ENCODE assay signal across 26 cellular contexts in genomic region chr22:27132896-27133500, GRCh38.
DNase-seq lines count a peak whose midpoint lies in the region; ATAC-seq, FAIRE-seq and TF ChIP-seq lines count a peak whose summit lies in the region.
"Had no signal": no experiment of that assay in that cellular context is flagged by ENCODE, and none has a peak within 500 bp of the region (broad histone marks: within the 10 kb centered on the region; RNA-seq: fewer than 3 reads in every experiment).

No MANE protein-coding gene starts in this region.

- H4K20me1 ChIP-seq in endothelial cell of umbilical vein (replicated peaks; ENCODE audit: control insufficient read depth, extremely low read depth, insufficient read depth, low read length) = no peaks in the 10 kb centered on the region

- ATAC-seq in esophagus mucosa (no peak), GM19324 (IDR thresholded peaks at IDR 0.05; ENCODE audit: low FRiP score, unreplicated experiment) (no peak), GM18868 (IDR thresholded peaks at IDR 0.05; ENCODE audit: unreplicated experiment) (no peak)
- ATAC-seq: activated T-cell treated with anti-CD3 and anti-CD28 coated beads, Interleukin-2, amount 50 U/mL, for 72 hours; effector memory CD8-positive, alpha-beta T cell; gastroesophageal sphincter; GM23338; lower lobe of right lung had no signal

- BruUV-seq in endothelial cell of umbilical vein (replicated peaks; lab: Mats Ljungman, UMichigan) = no TSS peak

- DNase-seq in SIG-M5 treated with dmso at 0.1 percent for 504 hours (lab: John Stamatoyannopoulos, UW; ENCODE audit: unreplicated experiment) = peak; percentile 23
- no peak for DNase-seq in SIG-M5 (lab: John Stamatoyannopoulos, UW)
- DNase-seq in SKM-1 treated with dmso at 0.1 percent for 144 hours (lab: John Stamatoyannopoulos, UW; ENCODE audit: unreplicated experiment) = peak; percentile 36
- DNase-seq in endothelial cell of umbilical vein (ENCODE audit: low read depth, low spot score) = no peak
- DNase-seq in hypothalamus (lab: John Stamatoyannopoulos, UW) = no peak
- DNase-seq: 8988T; activated CD4-positive, alpha-beta T cell treated with anti-CD3 and anti-CD28 coated beads for 4 hours; activated naive CD4-positive, alpha-beta T cell treated with anti-CD3 and anti-CD28 coated beads, Interleukin-2, amount 10 ng/mL, durations not matched to agents 7 days and 5 days; activated T-cell treated with anti-CD3 and anti-CD28 coated beads, Interleukin-2, amount 50 U/mL, for 72 hours; anterior cingulate cortex; COR-L47; effector memory CD8-positive, alpha-beta T cell; lower lobe of right lung; NCI-H1436; NCI-H510A; NK-92 treated with Interleukin-12 subunit alpha and Interleukin-12 subunit beta, amount 100 ng/mL, for 24 hours; stimulated activated CD4-positive, alpha-beta T cell treated with anti-CD3 and anti-CD28 coated beads, Interleukin-12 subunit alpha, Interleukin-12 subunit beta, amount 100 ng/mL, for 4 hours; stimulated activated CD4-positive, alpha-beta T cell treated with anti-CD3 and anti-CD28 coated beads, Interleukin-4, amount 100 ng/mL, for 4 hours; T-helper 1 cell; tibial artery had no signal

- TF ChIP-seq POLR2A in endothelial cell of umbilical vein (IDR thresholded peaks at IDR 0.05; ENCODE audit: low read depth, low read length) = no peak

- no peak overlapping the region for H2AFZ ChIP-seq in endothelial cell of umbilical vein (ENCODE audit: low read depth, low read length)
- H2AFZ ChIP-seq: GM23338 had no signal

- no peaks in the 10 kb centered on the region for H3K36me3 ChIP-seq in endothelial cell of umbilical vein (ENCODE audit: control insufficient read depth in 2 of 2, extremely low read depth in 1 of 2, insufficient read depth in 2 of 2, low read length in 2 of 2)
- H3K36me3 ChIP-seq: gastroesophageal sphincter, lower lobe of right lung, tibial artery had no signal

- dilution Hi-C loops in endothelial cell of umbilical vein (cut with MboI; ENCODE audit: extremely low pct_ligation_motif_present, low sequenced_read_pairs) = no loop called here

- peaks cover 30% of the 10 kb centered on the region for H3K4me1 ChIP-seq in endothelial cell of umbilical vein (ENCODE audit: control insufficient read depth, extremely low read depth, insufficient read depth, low read length)

- no peak overlapping the region for H3K27ac ChIP-seq in endothelial cell of umbilical vein (ENCODE audit: insufficient read depth, low read depth, low read length)
- H3K27ac ChIP-seq: tibial artery had no signal

- H3K4me2 ChIP-seq in endothelial cell of umbilical vein (ENCODE audit: insufficient read depth, low read length) = no peak overlapping the region
- H3K4me2 ChIP-seq: GM23338 had no signal

- H3K9me1 ChIP-seq in endothelial cell of umbilical vein (replicated peaks; ENCODE audit: control insufficient read depth, extremely low read depth, insufficient read depth, low read length) = no peaks in the 10 kb centered on the region

- TF ChIP-seq CTCF in endothelial cell of umbilical vein (IDR thresholded peaks at IDR 0.05; ENCODE audit: extremely low read depth in 1 of 2, insufficient read depth in 1 of 2, low read depth in 1 of 2, low read length in 2 of 2) = no peak

- FAIRE-seq in endothelial cell of umbilical vein (lab: Jason Lieb, UNC) = peak; percentile 18
- FAIRE-seq: GM19239 had no signal

- POLR2A ChIA-PET in endothelial cell of umbilical vein (lab: Charles Lee) = no interaction called here

- no peak overlapping the region for H3K4me3 ChIP-seq in endothelial cell of umbilical vein (replicated peaks in 1 of 3; ENCODE audit: insufficient read depth in 1 of 3, low read depth in 1 of 3, low read length in 3 of 3)
- H3K4me3 ChIP-seq: gastroesophageal sphincter, GM23338, lower lobe of right lung, tibial artery had no signal

- no peaks in the 10 kb centered on the region for H3K27me3 ChIP-seq in endothelial cell of umbilical vein (ENCODE audit: control insufficient read depth in 2 of 2, insufficient read depth in 2 of 2, low read length in 2 of 2)
- H3K27me3 ChIP-seq: gastroesophageal sphincter, tibial artery had no signal

- intact Hi-C loops in endothelial cell of umbilical vein (cut with micrococcal nuclease) = loop anchor here (5.0 kb wide), 1 partner anchor 104 kb away; no protein-coding TSS in a partner anchor

- H3K79me2 ChIP-seq in endothelial cell of umbilical vein (ENCODE audit: control insufficient read depth, insufficient read depth, low read length) = no peaks in the 10 kb centered on the region

- H3K9ac ChIP-seq in endothelial cell of umbilical vein (replicated peaks; ENCODE audit: extremely low read depth, insufficient read depth, low read length) = no peak overlapping the region

- no peaks in the 10 kb centered on the region for H3K9me3 ChIP-seq in endothelial cell of umbilical vein (replicated peaks; ENCODE audit: control insufficient read depth, insufficient read depth, low read length)
- H3K9me3 ChIP-seq: lower lobe of right lung had no signal

- CTCF ChIA-PET in endothelial cell of umbilical vein (lab: Charles Lee) = interaction anchor here (1.8 kb wide), 1 partner anchor 10 kb away, joined by 4 read pairs; no protein-coding TSS in a partner anchor

TF ChIP-seq in endothelial cell of umbilical vein, 7 proteins besides CTCF, POLR2A, EP300 and RAD21:
- TF ChIP-seq POLR2AphosphoS5 (IDR thresholded peaks at IDR 0.05; ENCODE audit: insufficient read depth, low read depth, low read length) (no peak), GATA2 (IDR thresholded peaks at IDR 0.05; ENCODE audit: insufficient read depth, insufficient read length, low read depth, low read length) (no peak), FOS (IDR thresholded peaks at IDR 0.05; ENCODE audit: borderline replicate concordance, insufficient read depth, low read length) (no peak), MYC (IDR thresholded peaks at IDR 0.05; ENCODE audit: low read depth, low read length) (no peak), JUN (IDR thresholded peaks at IDR 0.05; ENCODE audit: borderline replicate concordance, insufficient read depth, insufficient read length, low read depth) (no peak), MAX (IDR thresholded peaks at IDR 0.05; ENCODE audit: insufficient read depth, insufficient read length) (no peak), EZH2 (IDR thresholded peaks at IDR 0.05; ENCODE audit: borderline replicate concordance, low read depth, low read length, severe bottlenecking) (no peak)

Comparison
In these comparisons a context has a peak if more than half of its experiments do, and no peak if none do; other contexts are left out.
1. DNase-seq: peak in SIG-M5 treated with dmso at 0.1 percent for 504 hours (single experiment) and SKM-1 treated with dmso at 0.1 percent for 144 hours (single experiment); none in SIG-M5 (single experiment), endothelial cell of umbilical vein (single experiment) and hypothalamus (0 of 51).